Comparison of ENCODE assay signal across 1 cellular context in the genomic region with DNA sequence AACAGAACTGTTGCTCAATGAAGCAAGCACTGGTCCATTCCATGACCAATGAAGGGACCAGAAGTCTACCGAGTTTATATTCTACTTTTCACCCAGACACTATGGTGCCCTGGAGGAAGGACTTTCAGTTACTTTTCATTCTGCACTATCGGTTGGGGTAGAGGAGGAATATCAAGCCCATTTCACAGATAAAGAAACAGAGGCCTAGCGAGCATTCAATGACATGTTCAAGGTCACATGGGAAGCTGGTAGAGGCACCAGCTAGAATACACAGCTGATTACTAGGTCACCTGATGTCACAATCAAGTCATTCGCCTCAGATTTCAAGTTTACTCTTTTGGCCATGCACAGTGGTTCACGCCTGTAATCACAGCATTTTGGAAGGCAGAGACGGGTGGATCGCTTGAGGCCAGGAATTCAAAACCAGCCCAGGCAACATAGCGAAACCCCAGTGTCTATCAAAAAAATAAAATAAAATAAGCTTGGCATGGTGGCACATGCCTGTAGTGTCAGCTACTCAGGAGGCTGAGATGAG.
TF ChIP-seq lines count a peak whose summit lies in the region.

No MANE protein-coding gene starts in this region.

TF ChIP-seq in HepG2, 621 proteins besides CTCF, POLR2A, EP300 and RAD21:
- TF ChIP-seq ZNF629 (CRISPR knock-in tag; conservative IDR thresholded peaks at IDR 0.05): peak; percentile 49
- TF ChIP-seq, protein P1, sequence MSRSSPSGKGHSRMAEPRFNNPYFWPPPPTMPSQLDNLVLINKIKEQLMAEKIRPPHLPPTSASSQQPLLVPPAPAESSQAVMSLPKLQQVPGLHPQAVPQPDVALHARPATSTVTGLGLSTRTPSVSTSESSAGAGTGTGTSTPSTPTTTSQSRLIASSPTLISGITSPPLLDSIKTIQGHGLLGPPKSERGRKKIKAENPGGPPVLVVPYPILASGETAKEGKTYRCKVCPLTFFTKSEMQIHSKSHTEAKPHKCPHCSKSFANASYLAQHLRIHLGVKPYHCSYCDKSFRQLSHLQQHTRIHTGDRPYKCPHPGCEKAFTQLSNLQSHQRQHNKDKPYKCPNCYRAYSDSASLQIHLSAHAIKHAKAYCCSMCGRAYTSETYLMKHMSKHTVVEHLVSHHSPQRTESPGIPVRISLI (CRISPR knock-in tag; IDR thresholded peaks at IDR 0.05; ENCODE audit: borderline replicate concordance): no peak
